ENCODE assay signal across 8 cellular contexts in genomic region chr7:121107923-121108498, GRCh38.
A peak's percentile ranks its signal among the peaks of the same experiment; 100 is the strongest.
DNase-seq lines count a peak whose midpoint lies in the region; ATAC-seq lines count a peak whose summit lies in the region.

No MANE protein-coding gene starts in this region.

- no peak overlapping the region for H4K91ac ChIP-seq in neuronal stem cell (ENCODE audit: low read depth, low read length, poor library complexity)

- no peaks in the 10 kb centered on the region for H3K27me3 ChIP-seq in neuronal stem cell (ENCODE audit: control insufficient read depth in 3 of 3, insufficient read depth in 3 of 3, low read depth in 1 of 3, low read length in 3 of 3)

- DNase-seq in AML-193 (lab: John Stamatoyannopoulos, UW) (peak; percentile 36 to 50), NCI-H1048 (lab: John Stamatoyannopoulos, UW) (peak; percentile 13), SKM-1 treated with dmso at 0.1 percent for 144 hours (lab: John Stamatoyannopoulos, UW; ENCODE audit: unreplicated experiment) (peak; percentile 45), fibroblast of gingiva (ENCODE audit: low read depth) (peak; percentile 64), neuronal stem cell (ENCODE audit: low spot score) (peak; percentile 57)
- DNase-seq in activated effector memory CD4-positive, alpha-beta T cell treated with Interleukin-2 at 50 U/mL for 16 hours: no peak

- ATAC-seq in GM18499 (IDR thresholded peaks at IDR 0.05; ENCODE audit: insufficient read depth, unreplicated experiment) (peak; percentile 73), HG02763 (IDR thresholded peaks at IDR 0.05; ENCODE audit: unreplicated experiment) (peak; percentile 94)

- no peak overlapping the region for H3K9ac ChIP-seq in neuronal stem cell (ENCODE audit: low read depth, low read length, poor library complexity)

- H2BK12ac ChIP-seq in neuronal stem cell (ENCODE audit: low read length): no peak overlapping the region

- no peak overlapping the region for H2BK120ac ChIP-seq in neuronal stem cell (ENCODE audit: low read depth, low read length)

- no peaks in the 10 kb centered on the region for H3K36me3 ChIP-seq in neuronal stem cell (replicated peaks in 1 of 2; ENCODE audit: control insufficient read depth in 2 of 2, insufficient read depth in 2 of 2, low read length in 2 of 2)

- no peaks in the 10 kb centered on the region for H3K79me1 ChIP-seq in neuronal stem cell (ENCODE audit: low read depth, low read length)

- no peak overlapping the region for H3K4me2 ChIP-seq in neuronal stem cell (ENCODE audit: insufficient read depth, low read length, poor library complexity, severe bottlenecking)

- no peak overlapping the region for H3K27ac ChIP-seq in neuronal stem cell (replicated peaks; ENCODE audit: low read length)

- no peak overlapping the region for H4K8ac ChIP-seq in neuronal stem cell (ENCODE audit: low read depth, low read length)

- H2BK5ac ChIP-seq in neuronal stem cell (ENCODE audit: low read length): no peak overlapping the region

- no peak overlapping the region for H3K14ac ChIP-seq in neuronal stem cell (ENCODE audit: low read length)

- H3K9me3 ChIP-seq in neuronal stem cell (replicated peaks in 1 of 2; ENCODE audit: control insufficient read depth in 2 of 2, insufficient read depth in 1 of 2, low read depth in 1 of 2, low read length in 2 of 2): no peaks in the 10 kb centered on the region

- H2AFZ ChIP-seq in neuronal stem cell (ENCODE audit: low read length): no peak overlapping the region

- no peak overlapping the region for H2AK5ac ChIP-seq in neuronal stem cell (ENCODE audit: low read depth, low read length)

- H3K18ac ChIP-seq in neuronal stem cell (ENCODE audit: low read length): no peak overlapping the region

- H3K4ac ChIP-seq in neuronal stem cell (ENCODE audit: low read length): no peak overlapping the region

- no peak overlapping the region for H3K23ac ChIP-seq in neuronal stem cell (ENCODE audit: low read depth, low read length, poor library complexity)

- H2BK15ac ChIP-seq in neuronal stem cell (ENCODE audit: low read length): no peak overlapping the region

- no CpG with 5 or more reads among the region's 1 CpG for WGBS in neuronal stem cell (ENCODE audit: extremely low coverage in 2 of 2, insufficient read length in 2 of 2, insufficient replicate concordance in 1 of 2), 2 donors

- H3K4me3 ChIP-seq in neuronal stem cell (ENCODE audit: low read length in 2 of 2): no peak overlapping the region

- peaks cover 0 to 4% of the 10 kb centered on the region in 2 donors for H3K4me1 ChIP-seq in neuronal stem cell (ENCODE audit: control insufficient read depth in 2 of 2, insufficient read depth in 1 of 2, low read depth in 1 of 2, low read length in 2 of 2)
